ENCODE assay signal across 10 cellular contexts in the genomic region with DNA sequence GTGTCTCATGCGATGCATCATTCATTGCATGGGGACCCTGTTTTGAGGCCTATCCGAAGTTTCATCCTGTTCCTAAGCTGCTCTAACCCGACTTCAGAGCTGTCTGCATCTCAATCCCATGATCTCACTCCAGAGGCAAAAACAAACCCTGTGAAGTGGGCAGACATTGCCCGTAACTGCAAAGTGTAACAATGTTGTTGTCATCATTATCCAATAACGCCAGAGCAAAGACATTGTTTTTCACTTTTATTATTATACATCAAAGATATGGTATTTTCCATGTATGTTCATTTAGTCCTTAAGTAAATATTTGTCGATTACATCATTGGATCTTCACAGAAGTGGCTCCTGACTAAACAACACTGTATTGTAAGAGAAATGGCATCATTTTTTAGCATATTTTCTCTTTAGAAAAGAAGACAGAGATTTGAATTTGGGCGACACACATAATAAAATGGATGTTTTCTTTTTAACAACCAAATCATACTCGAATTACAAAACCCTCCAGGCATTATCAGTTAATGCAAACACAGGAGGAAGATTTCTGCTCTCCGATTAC.
A peak's percentile ranks its signal among the peaks of the same experiment; 100 is the strongest.
DNase-seq lines count a peak whose midpoint lies in the region; ATAC-seq and TF ChIP-seq lines count a peak whose summit lies in the region.
"Had no signal": no experiment of that assay in that cellular context is flagged by ENCODE, and none has a peak within 500 bp of the region (broad histone marks: within the 10 kb centered on the region; RNA-seq: fewer than 3 reads in every experiment).

No MANE protein-coding gene starts in this region.

- H3K4me3 Mint-ChIP-seq in osteocyte (ENCODE audit: unreplicated experiment), result no peak overlapping the region
- H3K4me3 Mint-ChIP-seq: T-helper 17 cell had no signal

- H3K4me1 Mint-ChIP-seq in osteocyte (ENCODE audit: unreplicated experiment), result peaks cover 44% of the 10 kb centered on the region
- H3K4me1 Mint-ChIP-seq: T-helper 17 cell had no signal

- POLR2A ChIA-PET in RWPE1 (lab: Yijun Ruan, JAX; ENCODE audit: low non-redundant PET), result no interaction called here

- H3K27ac ChIP-seq in RWPE1, result no peak overlapping the region; the same call in 1 of the 2 replicates

- no peaks in the 10 kb centered on the region for H3K36me3 Mint-ChIP-seq in osteocyte (ENCODE audit: unreplicated experiment)

- H3K27ac Mint-ChIP-seq in osteocyte (ENCODE audit: unreplicated experiment), result peak overlapping the region; percentile 96
- H3K27ac Mint-ChIP-seq: T-helper 17 cell had no signal

- TF ChIP-seq CTCF in osteocyte (IDR thresholded peaks at IDR 0.05), result no peak
- no peak for TF ChIP-seq CTCF in RWPE1 (conservative IDR thresholded peaks at IDR 0.05; ENCODE audit: low read depth)

- CTCF ChIA-PET in RWPE1 (lab: Yijun Ruan, JAX), result no interaction called here

- DNase-seq in Daoy (ENCODE audit: low read depth), result peak; percentile 17
- peak; percentile 3 for DNase-seq in NCI-H526 treated with DMSO at 0.1 percent for 48 hours (lab: John Stamatoyannopoulos, UW)
- peak; percentile 35 for DNase-seq in dermis blood vessel endothelial cell
- no peak for DNase-seq in osteocyte (ENCODE audit: extremely low spot score, unreplicated experiment)
- DNase-seq in RWPE1 (ENCODE audit: low spot score), result no peak
- no peak for DNase-seq in stimulated activated CD4-positive, alpha-beta T cell treated with anti-CD3 and anti-CD28 coated beads, Interleukin-12 subunit alpha, Interleukin-12 subunit beta, amount 100 ng/mL, for 4 hours
- DNase-seq in GM19240 (ENCODE audit: insufficient read length, low spot score), result no peak
- DNase-seq: gastrocnemius medialis, T-helper 17 cell had no signal

- ATAC-seq in HG02840 (IDR thresholded peaks at IDR 0.05; ENCODE audit: low FRiP score, unreplicated experiment), result no peak
- ATAC-seq: T-helper 17 cell had no signal

- no peaks in the 10 kb centered on the region for H3K27me3 Mint-ChIP-seq in osteocyte (ENCODE audit: unreplicated experiment)

- no peaks in the 10 kb centered on the region for H3K9me3 Mint-ChIP-seq in osteocyte (ENCODE audit: unreplicated experiment)

Comparison
In these comparisons a context has a peak if more than half of its experiments do, and no peak if none do; other contexts are left out.
1. DNase-seq: peak in Daoy (single experiment), NCI-H526 treated with DMSO at 0.1 percent for 48 hours (single experiment) and dermis blood vessel endothelial cell (single experiment); none in osteocyte (single experiment), RWPE1 (single experiment), stimulated activated CD4-positive, alpha-beta T cell treated with anti-CD3 and anti-CD28 coated beads, Interleukin-12 subunit alpha, Interleukin-12 subunit beta, amount 100 ng/mL, for 4 hours (single experiment) and GM19240 (single experiment).